ENCODE assay signal across 1 cellular context in the genomic region with DNA sequence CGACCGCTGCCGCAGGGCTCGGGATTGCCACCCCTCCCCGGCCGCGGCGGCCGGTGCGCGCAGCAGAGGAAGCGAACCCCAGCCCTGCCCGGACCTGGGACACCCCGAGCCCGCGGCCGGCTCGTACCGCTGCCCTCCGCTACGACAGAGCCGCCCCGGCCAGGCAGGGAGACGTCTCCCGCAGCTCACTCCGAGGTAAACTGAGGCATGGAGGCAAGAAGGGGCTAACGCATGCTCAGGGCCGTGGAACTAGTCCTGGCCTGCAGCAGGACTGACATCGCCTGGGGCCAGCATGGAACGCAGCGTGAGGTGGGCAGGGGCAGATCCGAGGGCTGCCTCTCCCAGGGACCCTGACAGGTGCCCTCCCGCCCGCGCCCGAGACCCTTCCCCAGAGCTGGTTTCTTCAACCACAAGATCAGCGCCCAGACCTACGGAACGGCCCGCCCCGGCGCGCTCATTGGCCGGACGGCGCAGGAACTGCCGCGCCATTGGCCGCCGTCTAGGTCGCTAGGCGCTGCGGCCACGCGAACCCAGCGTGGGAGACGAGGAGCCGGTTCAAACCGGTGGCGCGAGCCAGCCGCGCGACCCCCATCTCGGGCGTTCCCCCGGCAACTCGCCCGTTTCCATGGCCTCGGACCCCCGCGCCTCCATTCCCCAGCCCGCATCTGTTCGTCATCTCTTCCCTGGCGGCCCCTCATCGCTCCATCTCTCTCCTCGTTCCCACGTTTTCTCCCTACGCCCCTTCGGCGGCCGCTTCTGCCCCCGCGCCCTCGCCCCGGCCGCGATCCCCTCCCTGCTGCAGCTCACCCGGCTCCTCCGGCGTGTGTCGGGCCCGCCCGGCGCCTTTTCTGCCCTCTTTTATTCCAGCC.
TF ChIP-seq lines count a peak whose summit lies in the region.

Gene SLC43A2 (minus strand): TSS at position 848 of the 869 bp plus-strand sequence. CDS start 960 bp downstream, outside the sequence.

TF ChIP-seq in A549, 52 proteins besides CTCF, POLR2A, EP300 and RAD21 (continued from another document):
- TF ChIP-seq, protein P1, sequence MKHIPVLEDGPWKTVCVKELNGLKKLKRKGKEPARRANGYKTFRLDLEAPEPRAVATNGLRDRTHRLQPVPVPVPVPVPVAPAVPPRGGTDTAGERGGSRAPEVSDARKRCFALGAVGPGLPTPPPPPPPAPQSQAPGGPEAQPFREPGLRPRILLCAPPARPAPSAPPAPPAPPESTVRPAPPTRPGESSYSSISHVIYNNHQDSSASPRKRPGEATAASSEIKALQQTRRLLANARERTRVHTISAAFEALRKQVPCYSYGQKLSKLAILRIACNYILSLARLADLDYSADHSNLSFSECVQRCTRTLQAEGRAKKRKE (CRISPR knock-in tag; IDR thresholded peaks at IDR 0.05; ENCODE audit: low read depth), result no peak
- TF ChIP-seq FOSB (CRISPR knock-in tag; IDR thresholded peaks at IDR 0.05) (no peak), MAZ (IDR thresholded peaks at IDR 0.05; ENCODE audit: borderline replicate concordance, low read depth, low read length) (no peak), ZFP36 (IDR thresholded peaks at IDR 0.05; ENCODE audit: borderline replicate concordance, partially characterized antibody) (no peak), GATA3 (IDR thresholded peaks at IDR 0.05; ENCODE audit: borderline replicate concordance) (no peak)
- TF ChIP-seq, protein P2, sequence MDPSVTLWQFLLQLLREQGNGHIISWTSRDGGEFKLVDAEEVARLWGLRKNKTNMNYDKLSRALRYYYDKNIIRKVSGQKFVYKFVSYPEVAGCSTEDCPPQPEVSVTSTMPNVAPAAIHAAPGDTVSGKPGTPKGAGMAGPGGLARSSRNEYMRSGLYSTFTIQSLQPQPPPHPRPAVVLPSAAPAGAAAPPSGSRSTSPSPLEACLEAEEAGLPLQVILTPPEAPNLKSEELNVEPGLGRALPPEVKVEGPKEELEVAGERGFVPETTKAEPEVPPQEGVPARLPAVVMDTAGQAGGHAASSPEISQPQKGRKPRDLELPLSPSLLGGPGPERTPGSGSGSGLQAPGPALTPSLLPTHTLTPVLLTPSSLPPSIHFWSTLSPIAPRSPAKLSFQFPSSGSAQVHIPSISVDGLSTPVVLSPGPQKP (IDR thresholded peaks at IDR 0.05; ENCODE audit: low read depth, low read length), result no peak
- TF ChIP-seq, protein P3, sequence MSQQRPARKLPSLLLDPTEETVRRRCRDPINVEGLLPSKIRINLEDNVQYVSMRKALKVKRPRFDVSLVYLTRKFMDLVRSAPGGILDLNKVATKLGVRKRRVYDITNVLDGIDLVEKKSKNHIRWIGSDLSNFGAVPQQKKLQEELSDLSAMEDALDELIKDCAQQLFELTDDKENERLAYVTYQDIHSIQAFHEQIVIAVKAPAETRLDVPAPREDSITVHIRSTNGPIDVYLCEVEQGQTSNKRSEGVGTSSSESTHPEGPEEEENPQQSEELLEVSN (IDR thresholded peaks at IDR 0.05; ENCODE audit: borderline replicate concordance, low read depth), result peak; percentile 94
